8 cellular contexts compared by ENCODE assay signal in genomic region chr5:102681403-102681983, GRCh38.
DNase-seq lines count a peak whose midpoint lies in the region; ATAC-seq and TF ChIP-seq lines count a peak whose summit lies in the region.

No MANE protein-coding gene starts in this region.

- POLR2A ChIA-PET in HCT116 (lab: Charles Lee): interaction anchor here (1.4 kb wide), 1 partner anchor 184 kb away, joined by 4 read pairs; no protein-coding TSS in a partner anchor

- H3F3A ChIP-seq in MM.1S (ENCODE audit: insufficient read depth, low read length): no peaks in the 10 kb centered on the region

- intact Hi-C loops in HCT116 (cut with micrococcal nuclease) (loop anchor here (2.0 to 5.0 kb wide), 3 partner anchors 289 to 456 kb away; no protein-coding TSS in a partner anchor), prostate gland (cut with DNase I) (no loop called here)

- H2AFZ ChIP-seq in HCT116 (ENCODE audit: low read depth, low read length, poor library complexity, severe bottlenecking): peak overlapping the region; percentile 19
- no peak overlapping the region for H2AFZ ChIP-seq in MM.1S (ENCODE audit: low read length)

- peak; percentile 97 for ATAC-seq in HCT116

- no peaks in the 10 kb centered on the region for H3K36me3 ChIP-seq in GM06990 (ENCODE audit: control insufficient read depth, insufficient read depth, low read length)
- no peaks in the 10 kb centered on the region for H3K36me3 ChIP-seq in HCT116 (ENCODE audit: control insufficient read depth in 1 of 2, insufficient read depth in 2 of 2, low read length in 2 of 2)
- H3K36me3 ChIP-seq in MM.1S (replicated peaks; ENCODE audit: insufficient read depth, low read length): no peaks in the 10 kb centered on the region
- H3K36me3 ChIP-seq in prostate gland: no peaks in the 10 kb centered on the region

- TF ChIP-seq POLR2A in HCT116 (IDR thresholded peaks at IDR 0.05; ENCODE audit: borderline replicate concordance, extremely low read depth, insufficient read depth, insufficient read length) (no peak), prostate gland (IDR thresholded peaks at IDR 0.05) (no peak)

- no peaks in the 10 kb centered on the region for H3K9me3 ChIP-seq in HCT116 (ENCODE audit: control insufficient read depth in 1 of 2, insufficient read depth in 1 of 2, low read depth in 1 of 2, low read length in 2 of 2)
- no peaks in the 10 kb centered on the region for H3K9me3 ChIP-seq in MM.1S (replicated peaks; ENCODE audit: insufficient read depth, low read length)
- H3K9me3 ChIP-seq in prostate gland: no peaks in the 10 kb centered on the region

- H3K79me2 ChIP-seq in HCT116 (ENCODE audit: insufficient read depth, low read length): no peaks in the 10 kb centered on the region
- no peaks in the 10 kb centered on the region for H3K79me2 ChIP-seq in MM.1S (ENCODE audit: low read length)

- 73% methylated on average over 2 of the region's 2 CpGs for WGBS in prostate gland

- TF ChIP-seq CTCF in GM06990 (IDR thresholded peaks at IDR 0.05; ENCODE audit: insufficient read depth, low read length, poor library complexity, severe bottlenecking) (peak; percentile 85), HCT116 (IDR thresholded peaks at IDR 0.05 in 2 of 3, conservative IDR thresholded peaks at IDR 0.05 in 1 of 3; ENCODE audit: borderline replicate concordance in 1 of 3, insufficient read depth in 1 of 3, low read depth in 2 of 3, low read length in 2 of 3) (peak; percentile 87 to 93 (median 90)), MM.1S (IDR thresholded peaks at IDR 0.05; ENCODE audit: low read length) (peak; percentile 75), prostate gland (IDR thresholded peaks at IDR 0.05) (peak in 3 of 4 experiments; percentile 40 to 69 (median 56))

- DNase-seq in GM06990 (ENCODE audit: extremely low read depth, insufficient read length) (no peak), HCT116 (ENCODE audit: low read depth, low spot score) (peak; percentile 73), MM.1S (peak; percentile 67), SHP77 treated with DMSO at 0.1 percent for 48 hours (lab: John Stamatoyannopoulos, UW) (peak; percentile 59), glomerular visceral epithelial cell (ENCODE audit: extremely low spot score) (peak; percentile 73), prostate gland (ENCODE audit: low spot score) (peak; percentile 45)
- DNase-seq in activated naive CD4-positive, alpha-beta T cell (lab: John Stamatoyannopoulos, UW): peak in 3 of 4 experiments; percentile 0 to 8 (median 3)
- DNase-seq in effector CD8-positive, alpha-beta T cell (lab: John Stamatoyannopoulos, UW): no peak

- H3K9ac ChIP-seq in HCT116 (ENCODE audit: low read length) (no peak overlapping the region), MM.1S (ENCODE audit: low read length) (no peak overlapping the region)

- peaks cover 0 to 5% of the 10 kb centered on the region in 2 experiments; a peak in 2 of 4 replicates for H3K4me1 ChIP-seq in HCT116 (ENCODE audit: control insufficient read depth in 1 of 2, insufficient read depth in 2 of 2, low read length in 2 of 2)
- no peaks in the 10 kb centered on the region for H3K4me1 ChIP-seq in MM.1S (ENCODE audit: low read length)
- no peaks in the 10 kb centered on the region for H3K4me1 ChIP-seq in prostate gland (replicated peaks)

- RAD21 ChIA-PET in HCT116 (lab: Charles Lee; ENCODE audit: low non-redundant PET in 1 of 2, low total read pairs in 2 of 2, uncharacterized antibody in 2 of 2, unreplicated experiment in 2 of 2): interaction anchor here (0.6 to 1.1 kb wide), 6 partner anchors 99 to 543 kb away, joined by 3 to 4 read pairs (median 3); no protein-coding TSS in a partner anchor

- no peak overlapping the region for H3K4me3 ChIP-seq in GM06990 (replicated peaks; ENCODE audit: low read depth, low read length)
- H3K4me3 ChIP-seq in HCT116 (replicated peaks in 1 of 2; ENCODE audit: low read depth in 1 of 2, low read length in 2 of 2): no peak overlapping the region
- H3K4me3 ChIP-seq in MM.1S (ENCODE audit: low read length): no peak overlapping the region
- no peak overlapping the region for H3K4me3 ChIP-seq in prostate gland

- TF ChIP-seq RAD21 in HCT116 (IDR thresholded peaks at IDR 0.05; ENCODE audit: low read depth): peak; percentile 94

- peak overlapping the region; percentile 17; the same call in 1 of the 2 replicates for H3K4me2 ChIP-seq in HCT116 (ENCODE audit: low read length)
- H3K4me2 ChIP-seq in MM.1S (ENCODE audit: low read depth, low read length): no peak overlapping the region

- H3K27ac ChIP-seq in HCT116 (ENCODE audit: low read depth, low read length) (no peak overlapping the region), MM.1S (ENCODE audit: low read length) (no peak overlapping the region), prostate gland (no peak overlapping the region)

- no TSS peak for BruUV-seq in HCT116 (replicated peaks; lab: Mats Ljungman, UMichigan)

- H3K9me2 ChIP-seq in HCT116 (ENCODE audit: insufficient read depth): no peaks in the 10 kb centered on the region
- no peaks in the 10 kb centered on the region; the same call in 1 of the 2 replicates for H3K9me2 ChIP-seq in MM.1S (replicated peaks; ENCODE audit: insufficient read depth, low read length)

- H3K27me3 ChIP-seq in GM06990 (replicated peaks; ENCODE audit: control insufficient read depth, insufficient read depth, low read length) (no peaks in the 10 kb centered on the region), HCT116 (ENCODE audit: insufficient read depth, low read length) (no peaks in the 10 kb centered on the region), MM.1S (replicated peaks; ENCODE audit: insufficient read depth, low read length) (no peaks in the 10 kb centered on the region), prostate gland (replicated peaks; ENCODE audit: insufficient read depth) (no peaks in the 10 kb centered on the region)

- H4K20me1 ChIP-seq in HCT116 (ENCODE audit: insufficient read depth) (no peaks in the 10 kb centered on the region), MM.1S (ENCODE audit: insufficient read depth, low read length) (no peaks in the 10 kb centered on the region)

- CTCF ChIA-PET in HCT116 (lab: Charles Lee): interaction anchor here (0.6 to 2.5 kb wide), 28 partner anchors 10 to 543 kb away, joined by 3 to 22 read pairs (median 4); partner anchors contain the start of genes GIN1 and PPIP5K2

TF ChIP-seq in HCT116, 20 proteins besides CTCF, POLR2A, EP300 and RAD21:
- TF ChIP-seq FOSL1 (IDR thresholded peaks at IDR 0.05; ENCODE audit: low read depth): no peak
- TF ChIP-seq EGR1 (IDR thresholded peaks at IDR 0.05; ENCODE audit: low read depth): no peak
- TF ChIP-seq YY1 (IDR thresholded peaks at IDR 0.05; ENCODE audit: extremely low read depth, insufficient replicate concordance, low read depth, low read length): peak; percentile 20
- TF ChIP-seq CBX3 (IDR thresholded peaks at IDR 0.05; ENCODE audit: low read depth): no peak
- TF ChIP-seq JUND (IDR thresholded peaks at IDR 0.05): no peak
- no peak for TF ChIP-seq ATF3 (IDR thresholded peaks at IDR 0.05)
TF ChIP-seq in HCT116: peak in this region for 1.

Comparison
In these comparisons a context has a peak if more than half of its experiments do, and no peak if none do; other contexts are left out.
1. DNase-seq: peak in HCT116 (single experiment), MM.1S (single experiment), SHP77 treated with DMSO at 0.1 percent for 48 hours (single experiment), activated naive CD4-positive, alpha-beta T cell (3 of 4), glomerular visceral epithelial cell (single experiment) and prostate gland (single experiment); none in GM06990 (single experiment) and effector CD8-positive, alpha-beta T cell (single experiment).
2. Peak in every context shown above with its lines, with median percentiles within 50 percentile points of each other: CTCF ChIP-seq.